Comparison of ENCODE assay signal across 24 cellular contexts in the genomic region with DNA sequence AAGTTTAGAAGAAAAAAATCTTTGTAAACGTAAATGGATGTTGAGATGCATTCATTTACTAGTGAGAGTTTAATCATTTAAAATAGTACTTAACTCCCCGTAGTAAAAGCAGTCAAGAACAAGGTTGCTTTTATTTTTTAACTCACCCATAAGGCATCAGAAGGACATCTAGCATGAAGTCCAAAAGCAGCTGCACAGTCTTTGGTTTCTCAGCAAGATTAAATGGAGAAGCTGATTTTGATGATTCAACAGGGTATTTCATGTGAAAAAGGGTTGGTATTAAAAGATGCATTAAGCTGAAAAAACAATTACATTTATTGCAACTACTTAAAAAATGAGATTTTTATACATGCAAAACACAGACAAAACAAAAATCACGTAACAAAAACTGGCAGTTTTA. TPM values are rescaled to one million over a fixed set of nuclear protein-coding genes. Genes with fewer than 3 reads are reported as not detected.
A peak's percentile ranks its signal among the peaks of the same experiment; 100 is the strongest.
DNase-seq lines count a peak whose midpoint lies in the region; ATAC-seq and TF ChIP-seq lines count a peak whose summit lies in the region.
"Had no signal": no experiment of that assay in that cellular context is flagged by ENCODE, and none has a peak within 500 bp of the region (broad histone marks: within the 10 kb centered on the region; RNA-seq: fewer than 3 reads in every experiment).

No MANE protein-coding gene starts in this region.

- no peak for ATAC-seq in HG03442 (IDR thresholded peaks at IDR 0.05; ENCODE audit: unreplicated experiment)
- no peak for ATAC-seq in right cardiac atrium
- ATAC-seq in PC-3, result no peak
- ATAC-seq: A549, GM12878 had no signal

- H3K4me3 ChIP-seq in right cardiac atrium (ENCODE audit: low read length) (no peak overlapping the region), PC-3 (ENCODE audit: low read length) (no peak overlapping the region), PC-9 (no peak overlapping the region)
- H3K4me3 ChIP-seq: A549; BLaER1 treated with 17β-estradiol and CSF1 and Interleukin-3, amounts not matched to agents 10 nM and 100 nM; GM12878; GM23248; HAP-1 had no signal

- no peaks in the 10 kb centered on the region for H4K20me1 ChIP-seq in H9 (ENCODE audit: control insufficient read depth, insufficient read depth, insufficient read length)
- no peaks in the 10 kb centered on the region for H4K20me1 ChIP-seq in PC-3 (ENCODE audit: low read length)
- no peaks in the 10 kb centered on the region for H4K20me1 ChIP-seq in PC-9 (ENCODE audit: insufficient read depth)

- H3K9ac ChIP-seq in H9 (ENCODE audit: extremely low read depth, insufficient read length, low read length) (peak overlapping the region; percentile 26), PC-3 (ENCODE audit: low read length) (no peak overlapping the region)
- H3K9ac ChIP-seq: BLaER1 treated with 17β-estradiol and CSF1 and Interleukin-3, amounts not matched to agents 10 nM and 100 nM; GM23248 had no signal

- intact Hi-C loops in dendritic cell treated with granulocyte-macrophage colony-stimulating factor and Interleukin-4, amounts not matched to agents 40 ng/mL and 50 ng/mL, for 4 days (cut with micrococcal nuclease), result no loop called here
- intact Hi-C loops in right cardiac atrium (cut with DNase I) (loop anchor here in 1 of 4 donors (10.0 kb wide), 1 partner anchor 85 kb away; a partner anchor contains a TSS), PC-3 (cut with micrococcal nuclease) (loop anchor here (5.0 kb wide), 1 partner anchor 42 kb away; a partner anchor contains a TSS), PC-9 (cut with micrococcal nuclease; ENCODE audit: unreplicated experiment) (no loop called here)

- no peak overlapping the region for H4K91ac ChIP-seq in H9 (ENCODE audit: insufficient read length, low read depth, low read length)

- no peak overlapping the region for H3K56ac ChIP-seq in H9 (ENCODE audit: insufficient read length, low read depth, low read length)

- no peak overlapping the region for H3K4ac ChIP-seq in H9 (ENCODE audit: low read depth, low read length)

- H3K27ac Mint-ChIP-seq in H9 (peak overlapping the region in 1 of 3 experiments; percentile 75; a peak in 2 of 7 replicates), neural crest cell (ENCODE audit: unreplicated experiment) (peak overlapping the region; percentile 35)
- peak overlapping the region; percentile 3 for H3K27ac Mint-ChIP-seq in dendritic cell treated with granulocyte-macrophage colony-stimulating factor and Interleukin-4, amounts not matched to agents 40 ng/mL and 50 ng/mL, for 4 days
- H3K27ac Mint-ChIP-seq: CD4-positive, alpha-beta T cell; HFFc6 had no signal

- no peak overlapping the region for H3T11ph ChIP-seq in H9 (ENCODE audit: low read length)

- no peaks in the 10 kb centered on the region for H3K79me1 ChIP-seq in H9 (ENCODE audit: insufficient read depth, low read depth, low read length, poor library complexity, severe bottlenecking)

- DNase-seq in H9 (no peak), neural crest cell (ENCODE audit: low read depth, low spot score) (no peak), right cardiac atrium (no peak), PC-3 (no peak), PC-9 (no peak)
- DNase-seq: 8988T; ACHN; AML-193; BE2C; CD4-positive, alpha-beta T cell; CD8-positive, alpha-beta memory T cell; DMS 273 treated with DMSO at 0.1 percent for 48 hours; DMS79; EL; GDM1; GM23248; HFFc6 had no signal

- WGBS in H9 (ENCODE audit: extremely low coverage, insufficient read length, low lambda C conversion rate), result no CpG with 5 or more reads among the region's 3 CpGs
- 87% methylated on average over 3 of the region's 3 CpGs for WGBS in right cardiac atrium

- H3K36me3 ChIP-seq in PC-3 (ENCODE audit: low read depth, low read length), result peaks cover 47% of the 10 kb centered on the region
- H3K36me3 ChIP-seq in PC-9 (ENCODE audit: low read depth), result peaks cover 41% of the 10 kb centered on the region

- BruUV-seq in PC-3 (replicated peaks; lab: Mats Ljungman, UMichigan), result no TSS peak
- no TSS peak for BruUV-seq in PC-9 (replicated peaks; lab: Mats Ljungman, UMichigan)

- no peaks in the 10 kb centered on the region for H3K23me2 ChIP-seq in H9 (ENCODE audit: insufficient read length, low read depth, low read length, poor library complexity, severe bottlenecking)

- H3K4me1 Mint-ChIP-seq in H9 (peaks cover 9 to 12% of the 10 kb centered on the region in 2 experiments), neural crest cell (no peaks in the 10 kb centered on the region)
- peaks cover 11% of the 10 kb centered on the region for H3K4me1 Mint-ChIP-seq in dendritic cell treated with granulocyte-macrophage colony-stimulating factor and Interleukin-4, amounts not matched to agents 40 ng/mL and 50 ng/mL, for 4 days (ENCODE audit: low read depth)
- H3K4me1 Mint-ChIP-seq: CD14-positive monocyte; CD8-positive, alpha-beta memory T cell had no signal

- H2BK15ac ChIP-seq in H9 (ENCODE audit: low read depth, low read length), result no peak overlapping the region

- H3K4me3 Mint-ChIP-seq in H9 (no peak overlapping the region), neural crest cell (no peak overlapping the region)
- H3K4me3 Mint-ChIP-seq in dendritic cell treated with granulocyte-macrophage colony-stimulating factor and Interleukin-4, amounts not matched to agents 40 ng/mL and 50 ng/mL, for 4 days, result no peak overlapping the region
- H3K4me3 Mint-ChIP-seq: CD14-positive monocyte; CD4-positive, alpha-beta T cell; CD8-positive, alpha-beta memory T cell; HFFc6 had no signal

- POLR2A ChIA-PET in PC-3 (lab: Charles Lee; ENCODE audit: unreplicated experiment), result no interaction called here
- POLR2A ChIA-PET in PC-9 (lab: Charles Lee; ENCODE audit: unreplicated experiment), result no interaction called here

- H3K4me2 ChIP-seq in H9 (ENCODE audit: insufficient read depth, insufficient read length, low read length), result no peak overlapping the region
- no peak overlapping the region for H3K4me2 ChIP-seq in PC-3 (ENCODE audit: low read length)
- no peak overlapping the region for H3K4me2 ChIP-seq in PC-9
- H3K4me2 ChIP-seq: A549; BLaER1 treated with 17β-estradiol and CSF1 and Interleukin-3, amounts not matched to agents 10 nM and 100 nM had no signal

- H2BK5ac ChIP-seq in H9 (ENCODE audit: insufficient read length, low read length), result no peak overlapping the region

- H2BK20ac ChIP-seq in H9 (ENCODE audit: low read depth, low read length, poor library complexity, severe bottlenecking), result no peak overlapping the region

- no peaks in the 10 kb centered on the region for H3K9me3 Mint-ChIP-seq in H9
- no peaks in the 10 kb centered on the region for H3K9me3 Mint-ChIP-seq in dendritic cell treated with granulocyte-macrophage colony-stimulating factor and Interleukin-4, amounts not matched to agents 40 ng/mL and 50 ng/mL, for 4 days
- no peaks in the 10 kb centered on the region for H3K9me3 Mint-ChIP-seq in neural crest cell
- H3K9me3 Mint-ChIP-seq: CD14-positive monocyte; CD4-positive, alpha-beta T cell; CD8-positive, alpha-beta memory T cell; HFFc6 had no signal

- H4K5ac ChIP-seq in H9 (ENCODE audit: insufficient read length, low read depth, low read length), result no peak overlapping the region

- H4K8ac ChIP-seq in H9 (replicated peaks; ENCODE audit: insufficient read length, low read depth, low read length), result no peak overlapping the region

- H3K9me2 ChIP-seq in PC-3 (replicated peaks; ENCODE audit: low read length) (no peaks in the 10 kb centered on the region), PC-9 (ENCODE audit: insufficient read depth) (no peaks in the 10 kb centered on the region)

- H3K27me3 ChIP-seq in H9 (ENCODE audit: insufficient read depth, low read length) (no peaks in the 10 kb centered on the region), right cardiac atrium (ENCODE audit: control insufficient read depth, insufficient read depth) (no peaks in the 10 kb centered on the region), PC-3 (ENCODE audit: low read length) (no peaks in the 10 kb centered on the region), PC-9 (ENCODE audit: insufficient read depth, low read depth) (no peaks in the 10 kb centered on the region)
- H3K27me3 ChIP-seq: BE2C; BLaER1 treated with 17β-estradiol and CSF1 and Interleukin-3, amounts not matched to agents 10 nM and 100 nM had no signal

- H3K27ac ChIP-seq in H9 (ENCODE audit: insufficient read length, low read depth, low read length), result no peak overlapping the region
- no peak overlapping the region for H3K27ac ChIP-seq in right cardiac atrium (ENCODE audit: low read length)
- H3K27ac ChIP-seq in PC-3 (ENCODE audit: low read length), result no peak overlapping the region
- H3K27ac ChIP-seq in PC-9, result no peak overlapping the region
- H3K27ac ChIP-seq: A549; BLaER1 treated with 17β-estradiol and CSF1 and Interleukin-3, amounts not matched to agents 10 nM and 100 nM; GM23248 had no signal

- H3K4me1 ChIP-seq in H9 (ENCODE audit: insufficient read depth, low read length) (no peaks in the 10 kb centered on the region), right cardiac atrium (ENCODE audit: control insufficient read depth, insufficient read depth, low read length) (no peaks in the 10 kb centered on the region), PC-3 (ENCODE audit: insufficient read depth, low read length) (no peaks in the 10 kb centered on the region), PC-9 (replicated peaks; ENCODE audit: insufficient read depth) (no peaks in the 10 kb centered on the region)
- H3K4me1 ChIP-seq: BE2C, HAP-1 had no signal

- H3K23ac ChIP-seq in H9 (ENCODE audit: insufficient read length, low read depth, low read length), result no peak overlapping the region

- TF ChIP-seq CTCF in H9 (conservative IDR thresholded peaks at IDR 0.05) (no peak), neural crest cell (conservative IDR thresholded peaks at IDR 0.05) (no peak), PC-3 (conservative IDR thresholded peaks at IDR 0.05; ENCODE audit: low read depth, low read length) (no peak), PC-9 (conservative IDR thresholded peaks at IDR 0.05) (no peak)

- H3K27me3 Mint-ChIP-seq in H9 (ENCODE audit: low read depth) (no peaks in the 10 kb centered on the region), neural crest cell (ENCODE audit: low read depth) (no peaks in the 10 kb centered on the region)
- no peaks in the 10 kb centered on the region for H3K27me3 Mint-ChIP-seq in dendritic cell treated with granulocyte-macrophage colony-stimulating factor and Interleukin-4, amounts not matched to agents 40 ng/mL and 50 ng/mL, for 4 days
- H3K27me3 Mint-ChIP-seq: CD4-positive, alpha-beta T cell; CD8-positive, alpha-beta memory T cell had no signal

- CTCF ChIA-PET in PC-3 (lab: Charles Lee), result no interaction called here
- CTCF ChIA-PET in PC-9 (lab: Charles Lee), result no interaction called here

- H3F3A ChIP-seq in PC-3 (ENCODE audit: low read length, unreplicated experiment) (no peaks in the 10 kb centered on the region), PC-9 (ENCODE audit: insufficient read depth, low read depth) (no peaks in the 10 kb centered on the region)

- no peak overlapping the region for H2BK120ac ChIP-seq in H9 (ENCODE audit: low read depth, low read length, poor library complexity, severe bottlenecking)

- no peak overlapping the region for H3K18ac ChIP-seq in H9 (ENCODE audit: insufficient read length, low read depth, low read length)

- H2BK12ac ChIP-seq in H9 (ENCODE audit: insufficient read length, low read depth, low read length), result no peak overlapping the region

- no peaks in the 10 kb centered on the region for H3K79me2 ChIP-seq in H9 (ENCODE audit: insufficient read depth, low read length)
- no peaks in the 10 kb centered on the region for H3K79me2 ChIP-seq in PC-3 (ENCODE audit: low read length)
- H3K79me2 ChIP-seq in PC-9 (ENCODE audit: low read depth), result no peaks in the 10 kb centered on the region

- no peak overlapping the region for H3K14ac ChIP-seq in H9 (ENCODE audit: insufficient read depth, low read length)

- H2AFZ ChIP-seq in H9 (ENCODE audit: low read length), result no peak overlapping the region
- no peak overlapping the region for H2AFZ ChIP-seq in PC-3 (ENCODE audit: low read length)
- no peak overlapping the region for H2AFZ ChIP-seq in PC-9
- H2AFZ ChIP-seq: GM23248 had no signal

- H3K36me3 Mint-ChIP-seq in H9 (ENCODE audit: insufficient read depth in 1 of 3, low read depth in 3 of 3) (peaks cover 31 to 79% (median 54%) of the 10 kb centered on the region in 3 experiments; a peak in 6 of 7 replicates), neural crest cell (ENCODE audit: low read depth) (peaks cover 13% of the 10 kb centered on the region)
- H3K36me3 Mint-ChIP-seq in dendritic cell treated with granulocyte-macrophage colony-stimulating factor and Interleukin-4, amounts not matched to agents 40 ng/mL and 50 ng/mL, for 4 days (ENCODE audit: low read depth), result peaks cover 74% of the 10 kb centered on the region

- H3K9me3 ChIP-seq in H9 (ENCODE audit: control insufficient read depth, low read depth, low read length) (no peaks in the 10 kb centered on the region), right cardiac atrium (ENCODE audit: control insufficient read depth, low read length) (no peaks in the 10 kb centered on the region), PC-3 (ENCODE audit: low read length) (no peaks in the 10 kb centered on the region), PC-9 (ENCODE audit: insufficient read depth, low read depth) (no peaks in the 10 kb centered on the region)
- H3K9me3 ChIP-seq: A549; BE2C; BLaER1 treated with 17β-estradiol and CSF1 and Interleukin-3, amounts not matched to agents 10 nM and 100 nM; HAP-1 had no signal

- no peak overlapping the region for H2AK5ac ChIP-seq in H9 (ENCODE audit: insufficient read length, low read length)

RNA-seq across cellular contexts. Expression of a gene that starts 44.0 kb away (rescaled TPM):
- total RNA-seq in H9 (2021), result 106 and 108 TPM in 2 replicates
- total RNA-seq in neural crest cell, result 86.4 and 101 TPM in 2 replicates
- 10 to 100 TPM; 85.4 to 99.1 (median 90.5) TPM for total RNA-seq in right cardiac atrium
- 24.3 TPM for polyA plus RNA-seq in right cardiac atrium
- total RNA-seq in PC-3 (2014; rRNA removed), result 69.0 and 87.3 TPM in 2 replicates
- 79.3 and 123 TPM in 2 replicates for total RNA-seq in PC-9 (2021)
